6 cellular contexts compared by ENCODE assay signal in genomic region chr2:32203428-32203827, GRCh38. TPM values are rescaled to one million over a fixed set of nuclear protein-coding genes. Genes with fewer than 3 reads are reported as not detected.
DNase-seq lines count a peak whose midpoint lies in the region; ATAC-seq, FAIRE-seq and TF ChIP-seq lines count a peak whose summit lies in the region.
"Not testable (repeated sequence)": the region's sequence is repeated elsewhere in the genome, so short reads cannot be mapped to it uniquely, and the experiment has no call there.

No MANE protein-coding gene starts in this region.

- ATAC-seq in IMR-90 (ENCODE audit: low read depth) = peak; percentile 40; the same call in 1 of the 2 replicates

- not testable (repeated sequence) for H3K18ac ChIP-seq in IMR-90 (ENCODE audit: low read depth, low read length)

- POLR2A ChIA-PET in IMR-90 (lab: Charles Lee; ENCODE audit: unreplicated experiment) = not testable (repeated sequence)
- POLR2A ChIA-PET in MCF 10A (lab: Yijun Ruan, JAX) = interaction anchor here (2.0 kb wide), 1 partner anchor 38 kb away, joined by 6 read pairs; the partner anchor contains the start of gene SLC30A6

- peaks cover 13% of the 10 kb centered on the region for H3K36me3 ChIP-seq in IMR-90 (ENCODE audit: control insufficient read depth, insufficient read depth, low read length)

- TF ChIP-seq RAD21 in IMR-90 (IDR thresholded peaks at IDR 0.05; ENCODE audit: low read length) = not testable (repeated sequence)

- not testable (repeated sequence) for H2AK9ac ChIP-seq in IMR-90 (replicated peaks; ENCODE audit: low read depth, low read length, poor library complexity)

- not testable (repeated sequence) for H3K56ac ChIP-seq in IMR-90 (ENCODE audit: extremely low read depth, insufficient read depth, low read length)

- H2BK5ac ChIP-seq in IMR-90 (ENCODE audit: low read depth, low read length, poor library complexity, severe bottlenecking) = not testable (repeated sequence)

- H4K20me1 ChIP-seq in IMR-90 (ENCODE audit: insufficient read depth, low read length) = not testable (repeated sequence)

- not testable (repeated sequence) for H3K79me1 ChIP-seq in IMR-90 (ENCODE audit: low read depth in 1 of 2, low read length in 2 of 2)

- 86% methylated on average over 1 of the region's 3 CpGs; no CpG with 5 or more reads in 1 of the 2 experiments for WGBS in IMR-90 (ENCODE audit: extremely low coverage in 2 of 2, insufficient read length in 1 of 2), 2 experiments

- not testable (repeated sequence) for H3K23ac ChIP-seq in IMR-90 (ENCODE audit: low read depth, low read length)

- not testable (repeated sequence) for H2AK5ac ChIP-seq in IMR-90 (ENCODE audit: low read depth, low read length)

- not testable (repeated sequence) for H3K9me3 ChIP-seq in IMR-90 (ENCODE audit: control insufficient read depth, insufficient read depth, low read length)

- H3K27me3 Mint-ChIP-seq in activated CD4-positive, alpha-beta T cell treated with anti-CD3 and anti-CD28 coated beads, Interleukin-2, amount 10 ng/mL, durations not matched to agents 24 days and 14 days; activated T-helper 2 cell treated with anti-CD3 and anti-CD28 coated beads, Interferon-gamma antibody, Interleukin-2, Interleukin-4, amounts not matched to agents 10 μg/mL and 5 μg/mL and 100 μg/mL, durations not matched to agents 14 hours and 24 hours and 36 hours (ENCODE audit: low read depth); MCF 10A (ENCODE audit: insufficient read depth, unreplicated experiment); neural crest cell (ENCODE audit: low read depth): not testable (repeated sequence)

- not testable (repeated sequence) for H3K9ac ChIP-seq in IMR-90 (ENCODE audit: low read depth, low read length)

- dilution Hi-C loops in IMR-90 (cut with HindIII; ENCODE audit: low sequenced_read_pairs, unreplicated experiment) = not testable (repeated sequence)

- not testable (repeated sequence) for H2BK15ac ChIP-seq in IMR-90 (ENCODE audit: low read depth, low read length)

- CTCF ChIA-PET in IMR-90 (lab: Yijun Ruan, JAX); MCF 10A (lab: Yijun Ruan, JAX): not testable (repeated sequence)

- H3K9me3 Mint-ChIP-seq in activated CD4-positive, alpha-beta T cell treated with anti-CD3 and anti-CD28 coated beads, Interleukin-2, amount 10 ng/mL, durations not matched to agents 24 days and 14 days; activated T-helper 2 cell treated with anti-CD3 and anti-CD28 coated beads, Interferon-gamma antibody, Interleukin-2, Interleukin-4, amounts not matched to agents 10 μg/mL and 5 μg/mL and 100 μg/mL, durations not matched to agents 14 hours and 24 hours and 36 hours; MCF 10A (ENCODE audit: unreplicated experiment); neural crest cell: not testable (repeated sequence)

- TF ChIP-seq POLR2A in IMR-90 (IDR thresholded peaks at IDR 0.05; ENCODE audit: low read depth, low read length) = not testable (repeated sequence)

- H3K4me3 Mint-ChIP-seq in activated CD4-positive, alpha-beta T cell treated with anti-CD3 and anti-CD28 coated beads, Interleukin-2, amount 10 ng/mL, durations not matched to agents 24 days and 14 days; activated T-helper 2 cell treated with anti-CD3 and anti-CD28 coated beads, Interferon-gamma antibody, Interleukin-2, Interleukin-4, amounts not matched to agents 10 μg/mL and 5 μg/mL and 100 μg/mL, durations not matched to agents 14 hours and 24 hours and 36 hours (ENCODE audit: low read depth); MCF 10A (ENCODE audit: unreplicated experiment); neural crest cell: not testable (repeated sequence)

- H2BK120ac ChIP-seq in IMR-90 (ENCODE audit: low read depth, low read length) = not testable (repeated sequence)

- not testable (repeated sequence) for BruUV-seq in IMR-90 (replicated peaks; lab: Mats Ljungman, UMichigan); MCF 10A (replicated peaks; lab: Mats Ljungman, UMichigan)

- not testable (repeated sequence) for H3K4me1 Mint-ChIP-seq in activated CD4-positive, alpha-beta T cell treated with anti-CD3 and anti-CD28 coated beads, Interleukin-2, amount 10 ng/mL, durations not matched to agents 24 days and 14 days; activated T-helper 2 cell treated with anti-CD3 and anti-CD28 coated beads, Interferon-gamma antibody, Interleukin-2, Interleukin-4, amounts not matched to agents 10 μg/mL and 5 μg/mL and 100 μg/mL, durations not matched to agents 14 hours and 24 hours and 36 hours (ENCODE audit: low read depth); MCF 10A (ENCODE audit: insufficient read depth, unreplicated experiment); neural crest cell

- H3K14ac ChIP-seq in IMR-90 (replicated peaks; ENCODE audit: low read depth, low read length) = not testable (repeated sequence)

- not testable (repeated sequence) for H3K4me1 ChIP-seq in IMR-90 (ENCODE audit: control insufficient read depth, insufficient read depth, low read length)

- H3K4me3 ChIP-seq in IMR-90 (ENCODE audit: insufficient read depth, low read depth, low read length) = not testable (repeated sequence)

- not testable (repeated sequence) for H3K27me3 ChIP-seq in IMR-90 (ENCODE audit: control insufficient read depth, insufficient read depth, low read length)

- in situ Hi-C loops in IMR-90 (cut with MboI; ENCODE audit: low sequenced_read_pairs) = not testable (repeated sequence)

- H3K4me2 ChIP-seq in IMR-90 (ENCODE audit: low read depth, low read length) = not testable (repeated sequence)

- H4K8ac ChIP-seq in IMR-90 (ENCODE audit: low read depth in 2 of 2, low read length in 2 of 2) = not testable (repeated sequence)

- not testable (repeated sequence) for H3K4ac ChIP-seq in IMR-90 (ENCODE audit: low read depth, low read length)

- FAIRE-seq in urothelium cell line (lab: Jason Lieb, UNC) = peak; percentile 27

- H3K27ac ChIP-seq in IMR-90 (ENCODE audit: insufficient read depth, low read length) = not testable (repeated sequence)

- H4K5ac ChIP-seq in IMR-90 (ENCODE audit: low read depth, low read length) = not testable (repeated sequence)

- DNase-seq in IMR-90; activated T-helper 2 cell treated with anti-CD3 and anti-CD28 coated beads, Interferon-gamma antibody, Interleukin-2, Interleukin-4, amounts not matched to agents 10 μg/mL and 5 μg/mL and 100 μg/mL, durations not matched to agents 14 hours and 24 hours and 36 hours (ENCODE audit: low spot score); MCF 10A (ENCODE audit: unreplicated experiment); neural crest cell (ENCODE audit: low read depth, low spot score); urothelium cell line (ENCODE audit: low spot score): not testable (repeated sequence)
- DNase-seq in activated CD4-positive, alpha-beta T cell treated with anti-CD3 and anti-CD28 coated beads, Interleukin-2, amount 10 ng/mL, durations not matched to agents 24 days and 14 days = peak; percentile 43

- H3K27ac Mint-ChIP-seq in activated CD4-positive, alpha-beta T cell treated with anti-CD3 and anti-CD28 coated beads, Interleukin-2, amount 10 ng/mL, durations not matched to agents 24 days and 14 days = not testable (repeated sequence)
- peak overlapping the region; percentile 11 for H3K27ac Mint-ChIP-seq in activated T-helper 2 cell treated with anti-CD3 and anti-CD28 coated beads, Interferon-gamma antibody, Interleukin-2, Interleukin-4, amounts not matched to agents 10 μg/mL and 5 μg/mL and 100 μg/mL, durations not matched to agents 14 hours and 24 hours and 36 hours
- peak overlapping the region; percentile 11 for H3K27ac Mint-ChIP-seq in MCF 10A (ENCODE audit: low read depth, unreplicated experiment)
- peak overlapping the region; percentile 2 for H3K27ac Mint-ChIP-seq in neural crest cell (ENCODE audit: unreplicated experiment)

- peaks cover 27% of the 10 kb centered on the region for H3K36me3 Mint-ChIP-seq in activated CD4-positive, alpha-beta T cell treated with anti-CD3 and anti-CD28 coated beads, Interleukin-2, amount 10 ng/mL, durations not matched to agents 24 days and 14 days (ENCODE audit: low read depth)
- H3K36me3 Mint-ChIP-seq in activated T-helper 2 cell treated with anti-CD3 and anti-CD28 coated beads, Interferon-gamma antibody, Interleukin-2, Interleukin-4, amounts not matched to agents 10 μg/mL and 5 μg/mL and 100 μg/mL, durations not matched to agents 14 hours and 24 hours and 36 hours (ENCODE audit: low read depth) = peaks cover 37% of the 10 kb centered on the region
- H3K36me3 Mint-ChIP-seq in MCF 10A (ENCODE audit: insufficient read depth, unreplicated experiment) (peaks cover 69% of the 10 kb centered on the region), neural crest cell (ENCODE audit: low read depth) (peaks cover 16% of the 10 kb centered on the region)

- H3K9me1 ChIP-seq in IMR-90 (ENCODE audit: insufficient read depth, low read length) = not testable (repeated sequence)

- intact Hi-C loops in IMR-90 (cut with micrococcal nuclease); activated CD4-positive, alpha-beta T cell treated with anti-CD3 and anti-CD28 coated beads, Interleukin-2, amount 10 ng/mL, durations not matched to agents 24 days and 14 days (cut with micrococcal nuclease); activated T-helper 2 cell treated with anti-CD3 and anti-CD28 coated beads, Interferon-gamma antibody, Interleukin-2, Interleukin-4, amounts not matched to agents 10 μg/mL and 5 μg/mL and 100 μg/mL, durations not matched to agents 14 hours and 24 hours and 36 hours (cut with micrococcal nuclease); MCF 10A (cut with micrococcal nuclease): not testable (repeated sequence)

- TF ChIP-seq CTCF in IMR-90 (conservative IDR thresholded peaks at IDR 0.05; ENCODE audit: low read depth, low read length); MCF 10A (IDR thresholded peaks at IDR 0.05; ENCODE audit: unreplicated experiment); neural crest cell (conservative IDR thresholded peaks at IDR 0.05): not testable (repeated sequence)

- not testable (repeated sequence) for H2AFZ ChIP-seq in IMR-90 (replicated peaks; ENCODE audit: low read length, poor library complexity)

- not testable (repeated sequence) for H4K91ac ChIP-seq in IMR-90 (ENCODE audit: insufficient read depth, low read depth, low read length)

- H2BK20ac ChIP-seq in IMR-90 (ENCODE audit: low read depth, low read length) = not testable (repeated sequence)

RNA-seq across cellular contexts. Expression of gene SLC30A6, which starts 37.8 kb away (rescaled TPM):
- total RNA-seq in IMR-90 (2012; rRNA removed) = 23.8 and 33.1 TPM in 2 replicates
- 8.2 and 9.8 TPM in 2 replicates for polyA plus RNA-seq in IMR-90 (2012; rRNA removed)
- 2.1 and 3.2 TPM in 2 replicates for polyA plus RNA-seq in IMR-90 (2012; cell fraction: cytosol; rRNA removed)
- 1.5 and 8.6 TPM in 2 replicates for polyA plus RNA-seq in IMR-90 (2012; cell fraction: nucleus; rRNA removed; ENCODE audit: low replicate concordance)
- total RNA-seq in activated CD4-positive, alpha-beta T cell treated with anti-CD3 and anti-CD28 coated beads, Interleukin-2, amount 10 ng/mL, durations not matched to agents 24 days and 14 days = 26.0 and 27.4 TPM in 2 replicates
- 20.8 and 22.2 TPM in 2 replicates for total RNA-seq in activated T-helper 2 cell treated with anti-CD3 and anti-CD28 coated beads, Interferon-gamma antibody, Interleukin-2, Interleukin-4, amounts not matched to agents 10 μg/mL and 5 μg/mL and 100 μg/mL, durations not matched to agents 14 hours and 24 hours and 36 hours
- total RNA-seq in MCF 10A (2022) = 21.8 and 32.2 TPM in 2 replicates
- total RNA-seq in neural crest cell = 26.9 and 27.4 TPM in 2 replicates
